ENCODE assay signal across 1 cellular context in the genomic region with DNA sequence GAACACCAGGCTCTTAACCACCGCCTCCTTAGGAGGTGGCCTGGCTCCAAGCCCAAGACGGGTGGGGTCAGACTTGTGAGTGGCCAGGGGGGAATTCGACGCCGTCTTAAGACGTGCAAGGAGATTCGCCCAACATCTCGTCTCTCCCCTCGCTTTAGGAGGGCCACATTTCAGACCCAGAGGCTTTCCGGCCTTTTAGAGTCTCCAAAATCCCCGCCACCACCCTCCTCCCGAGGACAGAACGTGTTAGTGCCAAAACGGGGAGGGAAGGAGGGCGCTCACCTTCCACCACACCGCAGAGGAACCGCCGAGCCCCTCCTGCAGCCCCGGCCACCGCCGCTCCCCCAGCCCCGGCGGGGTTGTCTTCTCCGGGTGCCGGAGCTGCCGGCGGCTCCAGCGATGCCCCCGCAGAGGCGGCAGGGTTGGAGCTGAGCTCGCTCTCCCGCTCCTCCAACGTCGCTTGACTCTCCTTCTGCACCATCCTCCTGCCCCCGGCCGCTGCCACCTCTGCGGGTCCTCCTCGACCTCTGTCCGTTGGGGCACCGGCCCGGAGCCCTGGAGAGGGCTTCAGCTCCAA.
TF ChIP-seq lines count a peak whose summit lies in the region.

No MANE protein-coding gene starts in this region.

TF ChIP-seq in GM23338, 12 proteins besides CTCF, POLR2A, EP300 and RAD21 (continued from another document):
- TF ChIP-seq, protein P1, sequence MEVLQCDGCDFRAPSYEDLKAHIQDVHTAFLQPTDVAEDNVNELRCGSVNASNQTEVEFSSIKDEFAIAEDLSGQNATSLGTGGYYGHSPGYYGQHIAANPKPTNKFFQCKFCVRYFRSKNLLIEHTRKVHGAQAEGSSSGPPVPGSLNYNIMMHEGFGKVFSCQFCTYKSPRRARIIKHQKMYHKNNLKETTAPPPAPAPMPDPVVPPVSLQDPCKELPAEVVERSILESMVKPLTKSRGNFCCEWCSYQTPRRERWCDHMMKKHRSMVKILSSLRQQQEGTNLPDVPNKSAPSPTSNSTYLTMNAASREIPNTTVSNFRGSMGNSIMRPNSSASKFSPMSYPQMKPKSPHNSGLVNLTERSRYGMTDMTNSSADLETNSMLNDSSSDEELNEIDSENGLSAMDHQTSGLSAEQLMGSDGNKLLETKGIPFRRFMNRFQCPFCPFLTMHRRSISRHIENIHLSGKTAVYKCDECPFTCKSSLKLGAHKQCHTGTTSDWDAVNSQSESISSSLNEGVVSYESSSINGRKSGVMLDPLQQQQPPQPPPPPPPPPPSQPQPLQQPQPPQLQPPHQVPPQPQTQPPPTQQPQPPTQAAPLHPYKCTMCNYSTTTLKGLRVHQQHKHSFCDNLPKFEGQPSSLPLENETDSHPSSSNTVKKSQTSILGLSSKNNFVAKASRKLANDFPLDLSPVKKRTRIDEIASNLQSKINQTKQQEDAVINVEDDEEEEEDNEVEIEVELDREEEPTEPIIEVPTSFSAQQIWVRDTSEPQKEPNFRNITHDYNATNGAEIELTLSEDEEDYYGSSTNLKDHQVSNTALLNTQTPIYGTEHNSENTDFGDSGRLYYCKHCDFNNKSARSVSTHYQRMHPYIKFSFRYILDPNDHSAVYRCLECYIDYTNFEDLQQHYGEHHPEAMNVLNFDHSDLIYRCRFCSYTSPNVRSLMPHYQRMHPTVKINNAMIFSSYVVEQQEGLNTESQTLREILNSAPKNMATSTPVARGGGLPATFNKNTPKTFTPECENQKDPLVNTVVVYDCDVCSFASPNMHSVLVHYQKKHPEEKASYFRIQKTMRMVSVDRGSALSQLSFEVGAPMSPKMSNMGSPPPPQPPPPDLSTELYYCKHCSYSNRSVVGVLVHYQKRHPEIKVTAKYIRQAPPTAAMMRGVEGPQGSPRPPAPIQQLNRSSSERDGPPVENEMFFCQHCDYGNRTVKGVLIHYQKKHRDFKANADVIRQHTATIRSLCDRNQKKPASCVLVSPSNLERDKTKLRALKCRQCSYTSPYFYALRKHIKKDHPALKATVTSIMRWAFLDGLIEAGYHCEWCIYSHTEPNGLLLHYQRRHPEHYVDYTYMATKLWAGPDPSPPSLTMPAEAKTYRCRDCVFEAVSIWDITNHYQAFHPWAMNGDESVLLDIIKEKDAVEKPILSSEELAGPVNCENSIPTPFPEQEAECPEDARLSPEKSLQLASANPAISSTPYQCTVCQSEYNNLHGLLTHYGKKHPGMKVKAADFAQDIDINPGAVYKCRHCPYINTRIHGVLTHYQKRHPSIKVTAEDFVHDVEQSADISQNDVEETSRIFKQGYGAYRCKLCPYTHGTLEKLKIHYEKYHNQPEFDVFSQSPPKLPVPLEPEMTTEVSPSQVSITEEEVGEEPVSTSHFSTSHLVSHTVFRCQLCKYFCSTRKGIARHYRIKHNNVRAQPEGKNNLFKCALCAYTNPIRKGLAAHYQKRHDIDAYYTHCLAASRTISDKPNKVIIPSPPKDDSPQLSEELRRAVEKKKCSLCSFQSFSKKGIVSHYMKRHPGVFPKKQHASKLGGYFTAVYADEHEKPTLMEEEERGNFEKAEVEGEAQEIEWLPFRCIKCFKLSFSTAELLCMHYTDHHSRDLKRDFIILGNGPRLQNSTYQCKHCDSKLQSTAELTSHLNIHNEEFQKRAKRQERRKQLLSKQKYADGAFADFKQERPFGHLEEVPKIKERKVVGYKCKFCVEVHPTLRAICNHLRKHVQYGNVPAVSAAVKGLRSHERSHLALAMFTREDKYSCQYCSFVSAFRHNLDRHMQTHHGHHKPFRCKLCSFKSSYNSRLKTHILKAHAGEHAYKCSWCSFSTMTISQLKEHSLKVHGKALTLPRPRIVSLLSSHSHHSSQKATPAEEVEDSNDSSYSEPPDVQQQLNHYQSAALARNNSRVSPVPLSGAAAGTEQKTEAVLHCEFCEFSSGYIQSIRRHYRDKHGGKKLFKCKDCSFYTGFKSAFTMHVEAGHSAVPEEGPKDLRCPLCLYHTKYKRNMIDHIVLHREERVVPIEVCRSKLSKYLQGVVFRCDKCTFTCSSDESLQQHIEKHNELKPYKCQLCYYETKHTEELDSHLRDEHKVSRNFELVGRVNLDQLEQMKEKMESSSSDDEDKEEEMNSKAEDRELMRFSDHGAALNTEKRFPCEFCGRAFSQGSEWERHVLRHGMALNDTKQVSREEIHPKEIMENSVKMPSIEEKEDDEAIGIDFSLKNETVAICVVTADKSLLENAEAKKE (CRISPR knock-in tag; IDR thresholded peaks at IDR 0.05), result no peak
TF ChIP-seq in GM23338: peak in this region for 0.
